ENCODE assay signal across 2 cellular contexts in genomic region chr15:66858423-66859207, GRCh38.
TF ChIP-seq lines count a peak whose summit lies in the region.

No MANE protein-coding gene starts in this region.

TF ChIP-seq in SK-N-SH, 30 proteins besides CTCF, POLR2A, EP300 and RAD21:
- TF ChIP-seq TCF12 (IDR thresholded peaks at IDR 0.05) (peak; percentile 46; the same call in 1 of the 2 replicates), NFIC (IDR thresholded peaks at IDR 0.05; ENCODE audit: borderline replicate concordance) (peak; percentile 44), USF2 (IDR thresholded peaks at IDR 0.05; ENCODE audit: borderline replicate concordance, low read depth, low read length) (no peak)
TF ChIP-seq in SK-N-SH: peak in this region for 2.

TF ChIP-seq in H1, 55 proteins besides CTCF, POLR2A, EP300 and RAD21:
- no peak for TF ChIP-seq CBX5 (IDR thresholded peaks at IDR 0.05; ENCODE audit: low read depth, low read length)
- no peak for TF ChIP-seq RFX5 (IDR thresholded peaks at IDR 0.05; ENCODE audit: borderline replicate concordance, low read depth, low read length)
- no peak for TF ChIP-seq SIX5 (IDR thresholded peaks at IDR 0.05; ENCODE audit: low read depth, low read length)
- TF ChIP-seq EGR1 (IDR thresholded peaks at IDR 0.05; ENCODE audit: borderline replicate concordance, low read depth, low read length) = no peak
- no peak for TF ChIP-seq ZNF274 (IDR thresholded peaks at IDR 0.05; ENCODE audit: borderline replicate concordance, extremely low read depth, low read length)
